ENCODE assay signal across 28 cellular contexts in genomic region chr16:86637744-86638143, GRCh38. TPM values are rescaled to one million over a fixed set of nuclear protein-coding genes. Genes with fewer than 3 reads are reported as not detected.
"Had no signal": no experiment of that assay in that cellular context is flagged by ENCODE, and none has a peak within 500 bp of the region (broad histone marks: within the 10 kb centered on the region; RNA-seq: fewer than 3 reads in every experiment).

No MANE protein-coding gene starts in this region.

- H3K36me3 ChIP-seq: adrenal gland, esophagus squamous epithelium, gastroesophageal sphincter, heart right ventricle had no signal

- ATAC-seq: activated CD4-positive, alpha-beta T cell treated with anti-CD3 and anti-CD28 coated beads for 36 hours; activated CD8-positive, alpha-beta memory T cell treated with anti-CD3 and anti-CD28 coated beads, Interleukin-2, amount 10 ng/mL, durations not matched to agents 7 days and 5 days; activated CD8-positive, alpha-beta T cell treated with anti-CD3 and anti-CD28 coated beads, Interleukin-2, amount 10 ng/mL, durations not matched to agents 7 days and 5 days; activated naive CD8-positive, alpha-beta T cell treated with anti-CD3 and anti-CD28 coated beads, Interleukin-2, amount 50 U/mL, for 24 hours; body of pancreas; gastroesophageal sphincter; heart right ventricle; T-helper 17 cell had no signal

- H3K27ac ChIP-seq: adrenal gland, body of pancreas, epithelial cell of prostate, esophagus squamous epithelium, gastroesophageal sphincter, heart right ventricle had no signal

- H3K9me3 ChIP-seq: adrenal gland, body of pancreas, esophagus squamous epithelium, heart right ventricle had no signal

- DNase-seq: activated CD4-positive, alpha-beta memory T cell treated with anti-CD3 and anti-CD28 coated beads for 36 hours; activated CD4-positive, alpha-beta T cell treated with anti-CD3 and anti-CD28 coated beads for 36 hours; activated CD4-positive, alpha-beta T cell treated with anti-CD3 and anti-CD28 coated beads, Interleukin-2, amount 10 ng/mL, durations not matched to agents 24 days and 14 days; activated CD4-positive, CD25-positive, alpha-beta regulatory T cell; activated CD4-positive, CD25-positive, alpha-beta regulatory T cell treated with anti-CD3 and anti-CD28 coated beads, Interleukin-2, amount 50 U/mL, for 72 hours; activated CD8-positive, alpha-beta memory T cell treated with anti-CD3 and anti-CD28 coated beads, Interleukin-2, amount 10 ng/mL, durations not matched to agents 7 days and 5 days; activated CD8-positive, alpha-beta memory T cell treated with anti-CD3 and anti-CD28 coated beads, Interleukin-2, amount 50 U/mL, for 4 hours; activated CD8-positive, alpha-beta T cell treated with anti-CD3 and anti-CD28 coated beads, Interleukin-2, amount 10 ng/mL, durations not matched to agents 7 days and 5 days; activated effector memory CD4-positive, alpha-beta T cell treated with anti-CD3 and anti-CD28 coated beads, Interleukin-2, amount 50 U/mL, for 16 hours; activated naive CD4-positive, alpha-beta T cell treated with anti-CD3 and anti-CD28 coated beads for 36 hours; activated naive CD8-positive, alpha-beta T cell treated with anti-CD3 and anti-CD28 coated beads for 36 hours; activated naive CD8-positive, alpha-beta T cell treated with anti-CD3 and anti-CD28 coated beads, Interleukin-2, amount 50 U/mL, for 24 hours; activated T-cell treated with anti-CD3 and anti-CD28 coated beads, Interleukin-2, amount 50 U/mL, for 1 hour; activated T-cell treated with anti-CD3 and anti-CD28 coated beads, Interleukin-2, amount 50 U/mL, for 48 hours; adrenal gland; amygdala; body of pancreas; cortex of kidney; dermis blood vessel endothelial cell; effector CD8-positive, alpha-beta T cell; esophagus squamous epithelium; foreskin melanocyte; heart right ventricle; T-helper 17 cell had no signal

- H3K27me3 ChIP-seq: adrenal gland, body of pancreas had no signal

- H3K4me1 ChIP-seq: adrenal gland, body of pancreas, esophagus squamous epithelium, gastroesophageal sphincter had no signal

- H3K4me3 ChIP-seq: adrenal gland, body of pancreas, esophagus squamous epithelium, gastroesophageal sphincter, heart right ventricle had no signal

RNA-seq across cellular contexts. Expression of gene FOXL1, which starts 59.4 kb away (rescaled TPM):
- total RNA-seq: activated CD4-positive, alpha-beta memory T cell treated with anti-CD3 and anti-CD28 coated beads for 36 hours; activated CD4-positive, alpha-beta T cell treated with anti-CD3 and anti-CD28 coated beads for 36 hours; activated CD8-positive, alpha-beta memory T cell treated with anti-CD3 and anti-CD28 coated beads for 36 hours; activated CD8-positive, alpha-beta memory T cell treated with anti-CD3 and anti-CD28 coated beads, Interleukin-2, amount 10 ng/mL, durations not matched to agents 7 days and 5 days; activated CD8-positive, alpha-beta T cell treated with anti-CD3 and anti-CD28 coated beads, Interleukin-2, amount 10 ng/mL, durations not matched to agents 7 days and 5 days; activated naive CD4-positive, alpha-beta T cell treated with anti-CD3 and anti-CD28 coated beads for 36 hours; activated naive CD8-positive, alpha-beta T cell treated with anti-CD3 and anti-CD28 coated beads for 36 hours; activated T-helper 1 cell treated with anti-CD3 and anti-CD28 coated beads, Interleukin-12 subunit alpha, Interleukin-12 subunit beta, Interleukin-2, Interleukin-4 antibody, amounts not matched to agents 30 ng/mL and 10 ng/mL and 1 ng/mL, durations not matched to agents 14 hours and 24 hours and 36 hours had no signal
